In the genomic region with DNA sequence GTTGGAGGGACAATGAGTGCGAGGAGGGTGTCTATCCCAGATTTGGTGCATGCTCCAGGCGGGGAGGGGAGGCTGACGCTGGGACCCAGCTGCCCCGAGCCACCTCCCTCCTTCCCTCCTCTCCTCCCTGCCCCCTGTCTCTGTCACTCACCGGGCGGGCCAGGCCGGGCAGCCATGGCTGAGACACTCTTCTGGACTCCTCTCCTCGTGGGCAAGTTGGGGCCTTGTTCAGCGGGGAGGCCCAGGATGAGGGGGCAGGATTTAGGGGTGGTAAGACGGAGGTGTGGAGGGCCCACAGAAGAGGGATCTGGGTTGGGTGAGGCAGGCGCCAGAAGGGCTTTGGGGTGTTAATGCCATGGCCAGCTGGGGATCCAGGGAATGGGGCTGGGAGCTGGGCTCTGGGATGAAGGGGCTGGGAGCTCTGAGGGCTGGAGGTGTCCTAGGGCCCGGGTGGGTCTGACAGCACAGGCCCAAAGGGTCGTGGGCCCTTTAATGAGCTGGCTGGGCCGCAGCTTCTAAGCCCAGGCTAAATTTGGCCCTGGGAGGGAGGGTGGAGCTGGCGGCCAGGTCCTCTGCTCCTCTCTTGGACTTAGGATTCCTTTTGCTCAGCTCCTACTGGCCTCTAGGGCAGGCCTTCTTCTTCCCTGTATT, we compare ENCODE assay signal across 1 cellular context.
TF ChIP-seq lines count a peak whose summit lies in the region.

Gene SGCA, plus strand, starts transcription at position 139 of the 651 bp plus-strand sequence. Its CDS starts 36 bp downstream, at position 175.

TF ChIP-seq in H1, 55 proteins besides CTCF, POLR2A, EP300 and RAD21:
- TF ChIP-seq HDAC2 (IDR thresholded peaks at IDR 0.05; ENCODE audit: borderline replicate concordance in 1 of 2, low read depth in 2 of 2, low read length in 2 of 2) = no peak
- TF ChIP-seq SP2 (IDR thresholded peaks at IDR 0.05; ENCODE audit: low read length) = no peak
- TF ChIP-seq CHD2 (IDR thresholded peaks at IDR 0.05; ENCODE audit: low read length) = no peak
- no peak for TF ChIP-seq BCL11A (IDR thresholded peaks at IDR 0.05; ENCODE audit: low read depth in 2 of 2, low read length in 2 of 2)
- no peak for TF ChIP-seq POLR2AphosphoS5 (IDR thresholded peaks at IDR 0.05; ENCODE audit: low read depth, low read length)
- no peak for TF ChIP-seq CBX8 (IDR thresholded peaks at IDR 0.05; ENCODE audit: borderline replicate concordance, low read depth, low read length)
- TF ChIP-seq TBP (IDR thresholded peaks at IDR 0.05; ENCODE audit: low read depth, low read length) = no peak
- TF ChIP-seq RBBP5 (IDR thresholded peaks at IDR 0.05; ENCODE audit: borderline replicate concordance, low read depth, low read length) = no peak
- TF ChIP-seq SIRT6 (IDR thresholded peaks at IDR 0.05; ENCODE audit: low read length) = no peak
- TF ChIP-seq E2F6 (IDR thresholded peaks at IDR 0.05) = no peak
- no peak for TF ChIP-seq POU5F1 (IDR thresholded peaks at IDR 0.05; ENCODE audit: low read depth, low read length)
- no peak for TF ChIP-seq TCF12 (IDR thresholded peaks at IDR 0.05; ENCODE audit: low read depth, low read length)
- TF ChIP-seq TAF7 (optimal IDR thresholded peaks at IDR 0.05; ENCODE audit: borderline replicate concordance, low read depth, low read length) = no peak
- TF ChIP-seq BRCA1 (IDR thresholded peaks at IDR 0.05; ENCODE audit: low read depth, low read length) = no peak
- TF ChIP-seq ASH2L (IDR thresholded peaks at IDR 0.05; ENCODE audit: low read length) = no peak
- no peak for TF ChIP-seq SIX5 (IDR thresholded peaks at IDR 0.05; ENCODE audit: low read depth, low read length)
- no peak for TF ChIP-seq SUZ12 (IDR thresholded peaks at IDR 0.05; ENCODE audit: low read length)
TF ChIP-seq in H1: peak in this region for 0.
